Comparison of ENCODE assay signal across 33 cellular contexts in the genomic region with DNA sequence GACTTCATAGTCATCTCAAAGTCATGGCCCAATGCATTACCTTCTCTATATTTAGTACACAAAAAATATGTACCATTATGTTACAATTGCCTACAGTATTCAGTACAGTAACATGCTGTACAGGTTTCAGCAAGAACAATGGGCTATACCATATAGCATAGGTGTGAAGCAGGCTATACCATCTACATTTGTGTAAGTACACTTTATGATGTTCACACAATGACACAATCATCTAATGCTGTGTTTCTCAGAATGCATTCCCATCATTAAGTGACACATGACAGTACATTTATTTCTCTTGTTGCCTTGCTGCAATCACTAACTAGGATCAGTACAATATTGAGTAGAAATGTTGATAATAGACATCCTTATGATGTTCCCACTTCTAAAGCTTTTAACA.
"Had no signal": no experiment of that assay in that cellular context is flagged by ENCODE, and none has a peak within 500 bp of the region (broad histone marks: within the 10 kb centered on the region; RNA-seq: fewer than 3 reads in every experiment).

No MANE protein-coding gene starts in this region.

- H3K4me1 ChIP-seq: body of pancreas, breast epithelium had no signal

- H3K27ac ChIP-seq: body of pancreas, brain microvascular endothelial cell, breast epithelium, WERI-Rb-1 had no signal

- H3K27me3 ChIP-seq: body of pancreas, brain microvascular endothelial cell, breast epithelium had no signal

- H3K4me3 ChIP-seq: body of pancreas, breast epithelium had no signal

- ATAC-seq: activated CD4-positive, alpha-beta T cell treated with anti-CD3 and anti-CD28 coated beads for 36 hours; activated CD4-positive, CD25-positive, alpha-beta regulatory T cell treated with anti-CD3 and anti-CD28 coated beads, Interleukin-2, amount 50 U/mL, for 24 hours; activated CD8-positive, alpha-beta memory T cell treated with anti-CD3 and anti-CD28 coated beads, Interleukin-2, amount 10 ng/mL, durations not matched to agents 7 days and 5 days; activated CD8-positive, alpha-beta T cell treated with anti-CD3 and anti-CD28 coated beads, Interleukin-2, amount 10 ng/mL, durations not matched to agents 7 days and 5 days; activated naive CD8-positive, alpha-beta T cell treated with anti-CD3 and anti-CD28 coated beads, Interleukin-2, amount 50 U/mL, for 24 hours; body of pancreas; WTC11 had no signal

- DNase-seq: activated CD4-positive, alpha-beta memory T cell treated with anti-CD3 and anti-CD28 coated beads, Interleukin-2, amount 10 ng/mL, durations not matched to agents 7 days and 5 days; activated CD4-positive, alpha-beta T cell treated with anti-CD3 and anti-CD28 coated beads for 1 hour; activated CD4-positive, alpha-beta T cell treated with anti-CD3 and anti-CD28 coated beads for 36 hours; activated CD4-positive, alpha-beta T cell treated with anti-CD3 and anti-CD28 coated beads for 48 hours; activated CD4-positive, alpha-beta T cell treated with anti-CD3 and anti-CD28 coated beads, Interleukin-2, amount 10 ng/mL, durations not matched to agents 7 days and 5 days; activated CD4-positive, alpha-beta T cell treated with anti-CD3 and anti-CD28 coated beads, Interleukin-2, amount 50 U/mL, for 48 hours; activated CD4-positive, CD25-positive, alpha-beta regulatory T cell; activated CD8-positive, alpha-beta memory T cell treated with anti-CD3 and anti-CD28 coated beads for 24 hours; activated CD8-positive, alpha-beta memory T cell treated with anti-CD3 and anti-CD28 coated beads, Interleukin-2, amount 10 ng/mL, durations not matched to agents 7 days and 5 days; activated CD8-positive, alpha-beta memory T cell treated with anti-CD3 and anti-CD28 coated beads, Interleukin-2, amount 50 U/mL, for 48 hours; activated CD8-positive, alpha-beta T cell treated with anti-CD3 and anti-CD28 coated beads, Interleukin-2, amount 10 ng/mL, durations not matched to agents 7 days and 5 days; activated effector memory CD4-positive, alpha-beta T cell treated with Interleukin-2 at 50 U/mL for 16 hours; activated gamma-delta T cell; activated naive CD4-positive, alpha-beta T cell treated with anti-CD3 and anti-CD28 coated beads, Interleukin-2, amount 10 ng/mL, durations not matched to agents 7 days and 5 days; activated naive CD4-positive, alpha-beta T cell treated with Interleukin-2 at 50 U/mL for 16 hours; activated naive CD8-positive, alpha-beta T cell treated with anti-CD3 and anti-CD28 coated beads, Interleukin-2, amount 10 ng/mL, durations not matched to agents 7 days and 5 days; activated naive CD8-positive, alpha-beta T cell treated with anti-CD3 and anti-CD28 coated beads, Interleukin-2, amount 50 U/mL, for 24 hours; activated T-cell treated with anti-CD3 and anti-CD28 coated beads, Interleukin-2, amount 50 U/mL, for 24 hours; activated T-cell treated with anti-CD3 and anti-CD28 coated beads, Interleukin-2, amount 50 U/mL, for 48 hours; amygdala; anterior cingulate cortex; body of pancreas; brain microvascular endothelial cell; central memory CD4-positive, alpha-beta T cell; T-helper 1 cell; T-helper 2 cell; T-helper 9 cell; WERI-Rb-1 had no signal

- FAIRE-seq: astrocyte, TTC549 had no signal
